1 cellular context compared by ENCODE assay signal in genomic region chr1:91741301-91741700, GRCh38.
TF ChIP-seq lines count a peak whose summit lies in the region.

No MANE protein-coding gene starts in this region.

TF ChIP-seq in K562, 482 proteins besides CTCF, POLR2A, EP300 and RAD21:
- peak; percentile 61; the same call in 1 of the 2 replicates for TF ChIP-seq RFX1 (IDR thresholded peaks at IDR 0.05)
- TF ChIP-seq ZNF232 (CRISPR knock-in tag; IDR thresholded peaks at IDR 0.05), result no peak
